In genomic region chr22:36383110-36383581, GRCh38 we compare ENCODE assay signal across 8 cellular contexts. TPM values are rescaled to one million over a fixed set of nuclear protein-coding genes. Genes with fewer than 3 reads are reported as not detected.
A peak's percentile ranks its signal among the peaks of the same experiment; 100 is the strongest.
DNase-seq lines count a peak whose midpoint lies in the region; ATAC-seq and TF ChIP-seq lines count a peak whose summit lies in the region.

No MANE protein-coding gene starts in this region.

- H2BK12ac ChIP-seq in trophoblast cell (ENCODE audit: low read length): no peak overlapping the region

- H3K4me2 ChIP-seq in SU-DHL-6 (ENCODE audit: low read depth, low read length, poor library complexity, severe bottlenecking) (peak overlapping the region; percentile 35), trophoblast cell (ENCODE audit: low read length) (no peak overlapping the region)

- H3K27ac ChIP-seq in SU-DHL-6 (ENCODE audit: low read depth, low read length): peak overlapping the region; percentile 46
- peak overlapping the region; percentile 98 for H3K27ac ChIP-seq in coronary artery
- H3K27ac ChIP-seq in trophoblast cell (ENCODE audit: low read depth, low read length): no peak overlapping the region

- H3K4me3 Mint-ChIP-seq in activated CD8-positive, alpha-beta memory T cell treated with anti-CD3 and anti-CD28 coated beads, Interleukin-2, amount 10 ng/mL, durations not matched to agents 7 days and 5 days: peak overlapping the region; percentile 88

- peaks cover 71% of the 10 kb centered on the region for H3K4me1 Mint-ChIP-seq in activated CD8-positive, alpha-beta memory T cell treated with anti-CD3 and anti-CD28 coated beads, Interleukin-2, amount 10 ng/mL, durations not matched to agents 7 days and 5 days

- H3K27me3 Mint-ChIP-seq in activated CD8-positive, alpha-beta memory T cell treated with anti-CD3 and anti-CD28 coated beads, Interleukin-2, amount 10 ng/mL, durations not matched to agents 7 days and 5 days: no peaks in the 10 kb centered on the region

- H3K9me2 ChIP-seq in SU-DHL-6 (replicated peaks; ENCODE audit: insufficient read depth, low read length): no peaks in the 10 kb centered on the region

- H4K8ac ChIP-seq in trophoblast cell (ENCODE audit: low read depth, low read length): no peak overlapping the region

- TF ChIP-seq CTCF in SU-DHL-6 (IDR thresholded peaks at IDR 0.05; ENCODE audit: insufficient read depth, low read length, poor library complexity, severe bottlenecking) (no peak), coronary artery (IDR thresholded peaks at IDR 0.05) (no peak)

- no peak overlapping the region for H3K18ac ChIP-seq in trophoblast cell (ENCODE audit: low read length)

- no peaks in the 10 kb centered on the region for H3K27me3 ChIP-seq in SU-DHL-6 (ENCODE audit: low read length)
- H3K27me3 ChIP-seq in trophoblast cell (ENCODE audit: insufficient read depth, low read length): no peaks in the 10 kb centered on the region

- H3K9ac ChIP-seq in SU-DHL-6 (ENCODE audit: low read length): no peak overlapping the region
- H3K9ac ChIP-seq in trophoblast cell (ENCODE audit: low read length): no peak overlapping the region

- no peak overlapping the region for H2BK5ac ChIP-seq in trophoblast cell (ENCODE audit: low read depth, low read length, poor library complexity)

- H3K79me2 ChIP-seq in SU-DHL-6 (ENCODE audit: insufficient read depth, low read length) (peaks cover 89% of the 10 kb centered on the region), trophoblast cell (ENCODE audit: control insufficient read depth, insufficient read depth, low read length, poor library complexity) (peaks cover 62% of the 10 kb centered on the region)

- peaks cover 37% of the 10 kb centered on the region for H3F3A ChIP-seq in SU-DHL-6 (ENCODE audit: insufficient read depth)

- H3K36me3 ChIP-seq in SU-DHL-6 (ENCODE audit: low read length) (no peaks in the 10 kb centered on the region), trophoblast cell (ENCODE audit: control insufficient read depth in 1 of 2, insufficient read depth in 2 of 2, low read length in 2 of 2) (peaks cover 18 to 27% of the 10 kb centered on the region in 2 experiments)

- peak; percentile 4 for ATAC-seq in activated CD8-positive, alpha-beta memory T cell treated with anti-CD3 and anti-CD28 coated beads, Interleukin-2, amount 10 ng/mL, durations not matched to agents 7 days and 5 days
- ATAC-seq in GM19395 (IDR thresholded peaks at IDR 0.05; ENCODE audit: unreplicated experiment) (no peak), HG03135 (IDR thresholded peaks at IDR 0.05; ENCODE audit: unreplicated experiment) (no peak)

- H3K4me3 ChIP-seq in SU-DHL-6 (ENCODE audit: insufficient read depth, low read length, poor library complexity, severe bottlenecking) (no peak overlapping the region), coronary artery (peak overlapping the region; percentile 59), trophoblast cell (ENCODE audit: low read depth, low read length) (no peak overlapping the region)

- no peaks in the 10 kb centered on the region for H3K9me3 Mint-ChIP-seq in activated CD8-positive, alpha-beta memory T cell treated with anti-CD3 and anti-CD28 coated beads, Interleukin-2, amount 10 ng/mL, durations not matched to agents 7 days and 5 days (ENCODE audit: low read depth)

- DNase-seq in activated CD8-positive, alpha-beta memory T cell treated with anti-CD3 and anti-CD28 coated beads, Interleukin-2, amount 10 ng/mL, durations not matched to agents 7 days and 5 days: peak; percentile 91
- no peak for DNase-seq in activated CD8-positive, alpha-beta memory T cell treated with anti-CD3 and anti-CD28 coated beads for 24 hours
- no peak for DNase-seq in coronary artery (ENCODE audit: low spot score)
- DNase-seq in trophoblast cell: no peak
- DNase-seq in iPS-NIHi11 (ENCODE audit: low spot score): no peak

- CTCF ChIA-PET in activated CD8-positive, alpha-beta memory T cell treated with anti-CD3 and anti-CD28 coated beads, Interleukin-2, amount 10 ng/mL, durations not matched to agents 7 days and 5 days (lab: Charles Lee): interaction anchor here (0.7 to 4.2 kb wide), 8 partner anchors 8 to 93 kb away, joined by 3 to 33 read pairs (median 10); no protein-coding TSS in a partner anchor

- peak overlapping the region; percentile 31 for H4K12ac ChIP-seq in trophoblast cell (ENCODE audit: low read depth, low read length)

- no peak overlapping the region for H2BK120ac ChIP-seq in trophoblast cell (ENCODE audit: insufficient read depth, low read length, poor library complexity)

- H2AK5ac ChIP-seq in trophoblast cell (ENCODE audit: low read length): no peak overlapping the region

- no peak overlapping the region for H4K91ac ChIP-seq in trophoblast cell (ENCODE audit: low read depth, low read length)

- H3K14ac ChIP-seq in trophoblast cell (ENCODE audit: low read length): no peak overlapping the region

- H3K4me1 ChIP-seq in trophoblast cell (ENCODE audit: control insufficient read depth in 1 of 2, insufficient read depth in 2 of 2, low read length in 2 of 2): peaks cover 12% of the 10 kb centered on the region in 2 experiments

- H3K27ac Mint-ChIP-seq in activated CD8-positive, alpha-beta memory T cell treated with anti-CD3 and anti-CD28 coated beads, Interleukin-2, amount 10 ng/mL, durations not matched to agents 7 days and 5 days: peak overlapping the region; percentile 87

- no CpG with 5 or more reads among the region's 4 CpGs for WGBS in trophoblast cell (ENCODE audit: extremely low coverage, insufficient coverage, insufficient read length)

- no peaks in the 10 kb centered on the region for H4K20me1 ChIP-seq in SU-DHL-6 (ENCODE audit: low read depth, low read length)

- H3K9me3 ChIP-seq in SU-DHL-6 (ENCODE audit: insufficient read depth, low read length) (no peaks in the 10 kb centered on the region), trophoblast cell (ENCODE audit: insufficient read depth, low read depth, low read length) (no peaks in the 10 kb centered on the region)

- peaks cover 58% of the 10 kb centered on the region for H3K36me3 Mint-ChIP-seq in activated CD8-positive, alpha-beta memory T cell treated with anti-CD3 and anti-CD28 coated beads, Interleukin-2, amount 10 ng/mL, durations not matched to agents 7 days and 5 days

- H3K4ac ChIP-seq in trophoblast cell (ENCODE audit: low read depth, low read length): peak overlapping the region; percentile 86

- no peak overlapping the region for H3K23ac ChIP-seq in trophoblast cell (ENCODE audit: low read length)

- H2AFZ ChIP-seq in SU-DHL-6 (ENCODE audit: low read depth, low read length, severe bottlenecking): no peak overlapping the region
- no peak overlapping the region for H2AFZ ChIP-seq in trophoblast cell (ENCODE audit: insufficient read depth, low read length, poor library complexity)

- H3K79me1 ChIP-seq in trophoblast cell (ENCODE audit: low read length): peaks cover 21% of the 10 kb centered on the region

RNA-seq across cellular contexts. Expression of gene MYH9, which starts 4.6 kb away (rescaled TPM):
- total RNA-seq in activated CD8-positive, alpha-beta memory T cell treated with anti-CD3 and anti-CD28 coated beads, Interleukin-2, amount 10 ng/mL, durations not matched to agents 7 days and 5 days: 100 to 1,000 TPM; 695 to 913 TPM
- polyA plus RNA-seq in trophoblast cell (2013): 280 and 288 TPM in 2 replicates
